8 cellular contexts compared by ENCODE assay signal in the genomic region with DNA sequence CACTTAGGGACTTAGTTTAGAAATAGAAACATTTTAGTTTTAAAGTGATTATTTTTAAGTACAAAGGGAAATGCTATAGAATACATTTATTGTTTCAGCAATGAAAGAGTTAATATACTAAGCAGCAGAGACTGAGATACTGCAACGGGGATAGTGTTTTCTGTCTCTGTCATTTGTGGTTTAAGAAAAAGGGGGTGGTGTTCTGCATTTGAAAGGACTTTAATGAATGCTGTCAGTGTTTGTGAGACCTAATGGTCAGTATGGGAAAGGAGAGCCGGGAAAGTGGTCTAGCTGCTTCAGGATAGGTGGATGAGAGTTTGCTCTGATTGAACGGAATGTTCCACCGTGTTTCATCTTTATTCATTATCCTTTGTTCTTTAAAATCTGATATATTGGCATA. TPM values are rescaled to one million over a fixed set of nuclear protein-coding genes. Genes with fewer than 3 reads are reported as not detected.
DNase-seq lines count a peak whose midpoint lies in the region; ATAC-seq lines count a peak whose summit lies in the region.

A gene with protein sequence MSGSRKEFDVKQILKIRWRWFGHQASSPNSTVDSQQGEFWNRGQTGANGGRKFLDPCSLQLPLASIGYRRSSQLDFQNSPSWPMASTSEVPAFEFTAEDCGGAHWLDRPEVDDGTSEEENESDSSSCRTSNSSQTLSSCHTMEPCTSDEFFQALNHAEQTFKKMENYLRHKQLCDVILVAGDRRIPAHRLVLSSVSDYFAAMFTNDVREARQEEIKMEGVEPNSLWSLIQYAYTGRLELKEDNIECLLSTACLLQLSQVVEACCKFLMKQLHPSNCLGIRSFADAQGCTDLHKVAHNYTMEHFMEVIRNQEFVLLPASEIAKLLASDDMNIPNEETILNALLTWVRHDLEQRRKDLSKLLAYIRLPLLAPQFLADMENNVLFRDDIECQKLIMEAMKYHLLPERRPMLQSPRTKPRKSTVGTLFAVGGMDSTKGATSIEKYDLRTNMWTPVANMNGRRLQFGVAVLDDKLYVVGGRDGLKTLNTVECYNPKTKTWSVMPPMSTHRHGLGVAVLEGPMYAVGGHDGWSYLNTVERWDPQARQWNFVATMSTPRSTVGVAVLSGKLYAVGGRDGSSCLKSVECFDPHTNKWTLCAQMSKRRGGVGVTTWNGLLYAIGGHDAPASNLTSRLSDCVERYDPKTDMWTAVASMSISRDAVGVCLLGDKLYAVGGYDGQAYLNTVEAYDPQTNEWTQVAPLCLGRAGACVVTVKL (plus strand): TSS at position 139 of the 400 bp plus-strand sequence. CDS start 421 bp downstream, outside the sequence.

- no peaks in the 10 kb centered on the region for H3K9me3 Mint-ChIP-seq in activated naive CD4-positive, alpha-beta T cell treated with anti-CD3 and anti-CD28 coated beads, Interleukin-2, amount 50 U/mL, for 24 hours
- no peaks in the 10 kb centered on the region for H3K9me3 Mint-ChIP-seq in memory B cell
- no peaks in the 10 kb centered on the region for H3K9me3 Mint-ChIP-seq in activated naive CD4-positive, alpha-beta T cell treated with anti-CD3 and anti-CD28 coated beads, Interleukin-2, amount 10 ng/mL, durations not matched to agents 7 days and 5 days

- H3K27ac Mint-ChIP-seq in activated naive CD4-positive, alpha-beta T cell treated with anti-CD3 and anti-CD28 coated beads, Interleukin-2, amount 50 U/mL, for 24 hours: peak within 1 kb of the TSS; percentile 14
- peak within 1 kb of the TSS; percentile 28 for H3K27ac Mint-ChIP-seq in memory B cell
- no peak within 1 kb of the TSS for H3K27ac Mint-ChIP-seq in activated naive CD4-positive, alpha-beta T cell treated with anti-CD3 and anti-CD28 coated beads, Interleukin-2, amount 10 ng/mL, durations not matched to agents 7 days and 5 days

- ATAC-seq in memory B cell (ENCODE audit: low read depth) (no peak), HG02610 (IDR thresholded peaks at IDR 0.05; ENCODE audit: unreplicated experiment) (no peak)

- no peaks in the 10 kb centered on the region for H3K27me3 Mint-ChIP-seq in activated naive CD4-positive, alpha-beta T cell treated with anti-CD3 and anti-CD28 coated beads, Interleukin-2, amount 50 U/mL, for 24 hours
- H3K27me3 Mint-ChIP-seq in memory B cell: no peaks in the 10 kb centered on the region
- H3K27me3 Mint-ChIP-seq in activated naive CD4-positive, alpha-beta T cell treated with anti-CD3 and anti-CD28 coated beads, Interleukin-2, amount 10 ng/mL, durations not matched to agents 7 days and 5 days: no peaks in the 10 kb centered on the region

- in situ Hi-C loops in endometrial microvascular endothelial cells (cut with HindIII; ENCODE audit: inconsistent ontology term, low pct_unique_long_range_greater_than_20kb, low sequenced_read_pairs): no loop called here

- peaks cover 43% of the 10 kb centered on the region for H3K4me1 Mint-ChIP-seq in activated naive CD4-positive, alpha-beta T cell treated with anti-CD3 and anti-CD28 coated beads, Interleukin-2, amount 50 U/mL, for 24 hours
- peaks cover 25% of the 10 kb centered on the region for H3K4me1 Mint-ChIP-seq in memory B cell
- peaks cover 15% of the 10 kb centered on the region for H3K4me1 Mint-ChIP-seq in activated naive CD4-positive, alpha-beta T cell treated with anti-CD3 and anti-CD28 coated beads, Interleukin-2, amount 10 ng/mL, durations not matched to agents 7 days and 5 days

- DNase-seq in activated naive CD4-positive, alpha-beta T cell treated with Interleukin-2 at 50 U/mL for 16 hours: no peak
- DNase-seq in memory B cell (ENCODE audit: low spot score in 2 of 2) (no peak), HCEC 1CT (no peak)
- DNase-seq in stimulated activated naive CD4-positive, alpha-beta T cell treated with Interleukin-2 at 50 U/mL for 16 hours (lab: John Stamatoyannopoulos, UW): no peak
- DNase-seq in activated naive CD4-positive, alpha-beta T cell treated with anti-CD3 and anti-CD28 coated beads, Interleukin-2, amount 10 ng/mL, durations not matched to agents 7 days and 5 days: no peak

- H3K36me3 Mint-ChIP-seq in activated naive CD4-positive, alpha-beta T cell treated with anti-CD3 and anti-CD28 coated beads, Interleukin-2, amount 50 U/mL, for 24 hours: peaks cover 2% of the 10 kb centered on the region
- H3K36me3 Mint-ChIP-seq in memory B cell: peaks cover 4% of the 10 kb centered on the region
- peaks cover 9% of the 10 kb centered on the region for H3K36me3 Mint-ChIP-seq in activated naive CD4-positive, alpha-beta T cell treated with anti-CD3 and anti-CD28 coated beads, Interleukin-2, amount 10 ng/mL, durations not matched to agents 7 days and 5 days

- CTCF ChIA-PET in activated naive CD4-positive, alpha-beta T cell treated with anti-CD3 and anti-CD28 coated beads, Interleukin-2, amount 10 ng/mL, durations not matched to agents 7 days and 5 days (lab: Charles Lee): interaction anchor here (1.2 kb wide), 1 partner anchor 10 kb away, joined by 3 read pairs; no protein-coding TSS in a partner anchor

- H3K4me3 Mint-ChIP-seq in activated naive CD4-positive, alpha-beta T cell treated with anti-CD3 and anti-CD28 coated beads, Interleukin-2, amount 50 U/mL, for 24 hours: no peak within 1 kb of the TSS
- peak within 1 kb of the TSS; percentile 7 for H3K4me3 Mint-ChIP-seq in memory B cell
- H3K4me3 Mint-ChIP-seq in activated naive CD4-positive, alpha-beta T cell treated with anti-CD3 and anti-CD28 coated beads, Interleukin-2, amount 10 ng/mL, durations not matched to agents 7 days and 5 days: no peak within 1 kb of the TSS

RNA-seq across cellular contexts. Expression of the gene that starts here (rescaled TPM):
- total RNA-seq in endometrial microvascular endothelial cells (ENCODE audit: inconsistent ontology term): 73.3 TPM
